Comparison of ENCODE assay signal across 1 cellular context in the genomic region with DNA sequence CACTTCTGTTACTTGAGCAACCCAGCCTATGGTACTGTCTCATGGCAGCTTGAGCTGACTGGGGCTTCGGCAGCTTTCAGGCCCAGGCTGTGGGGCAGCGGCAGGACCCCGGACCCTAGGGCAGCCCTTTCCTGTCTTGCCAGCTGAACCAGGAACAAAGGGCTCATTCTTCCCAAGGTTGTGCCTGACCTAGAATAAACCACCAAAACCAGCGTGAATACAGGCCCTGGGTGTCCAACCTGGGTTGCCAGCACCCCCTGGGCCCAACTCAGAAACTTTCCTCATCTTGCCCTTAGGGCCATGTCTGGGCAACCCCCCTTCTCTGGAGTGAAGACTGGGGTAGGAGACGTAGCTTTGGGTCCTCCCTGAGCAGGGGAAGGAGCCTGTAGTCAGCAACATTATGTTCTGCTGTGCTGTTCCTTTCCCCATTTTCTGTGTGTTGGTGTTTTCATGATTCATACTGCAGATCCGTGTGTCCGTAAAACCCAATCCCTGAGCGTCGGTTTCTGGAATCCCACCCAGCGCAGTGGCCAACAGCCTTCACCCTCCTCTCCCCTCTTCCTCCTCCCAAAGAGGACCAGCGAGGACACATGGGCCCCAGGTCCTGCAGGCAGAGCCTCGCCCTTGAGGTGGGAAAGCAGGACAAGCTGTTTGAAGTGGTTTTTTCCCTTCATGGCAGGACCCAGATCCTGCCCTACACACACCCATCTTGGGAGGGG.
TF ChIP-seq lines count a peak whose summit lies in the region.

No MANE protein-coding gene starts in this region.

TF ChIP-seq in HepG2, 621 proteins besides CTCF, POLR2A, EP300 and RAD21 (continued from another document and continues in another):
- TF ChIP-seq, protein P1, sequence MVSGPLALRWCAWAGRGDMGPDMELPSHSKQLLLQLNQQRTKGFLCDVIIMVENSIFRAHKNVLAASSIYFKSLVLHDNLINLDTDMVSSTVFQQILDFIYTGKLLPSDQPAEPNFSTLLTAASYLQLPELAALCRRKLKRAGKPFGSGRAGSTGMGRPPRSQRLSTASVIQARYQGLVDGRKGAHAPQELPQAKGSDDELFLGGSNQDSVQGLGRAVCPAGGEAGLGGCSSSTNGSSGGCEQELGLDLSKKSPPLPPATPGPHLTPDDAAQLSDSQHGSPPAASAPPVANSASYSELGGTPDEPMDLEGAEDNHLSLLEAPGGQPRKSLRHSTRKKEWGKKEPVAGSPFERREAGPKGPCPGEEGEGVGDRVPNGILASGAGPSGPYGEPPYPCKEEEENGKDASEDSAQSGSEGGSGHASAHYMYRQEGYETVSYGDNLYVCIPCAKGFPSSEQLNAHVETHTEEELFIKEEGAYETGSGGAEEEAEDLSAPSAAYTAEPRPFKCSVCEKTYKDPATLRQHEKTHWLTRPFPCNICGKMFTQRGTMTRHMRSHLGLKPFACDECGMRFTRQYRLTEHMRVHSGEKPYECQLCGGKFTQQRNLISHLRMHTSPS (CRISPR knock-in tag; IDR thresholded peaks at IDR 0.05; ENCODE audit: low read depth) = peak; percentile 74
- TF ChIP-seq RXRA (CRISPR knock-in tag; IDR thresholded peaks at IDR 0.05) = peak; percentile 58
- TF ChIP-seq ZNF343 (CRISPR knock-in tag; IDR thresholded peaks at IDR 0.05) = 0 out of 2 replicates have a peak, but pooled peaks have one; percentile 55
- TF ChIP-seq ZBTB7B (CRISPR knock-in tag; IDR thresholded peaks at IDR 0.05) = peak; percentile 79; the same call in 1 of the 2 replicates
- no peak for TF ChIP-seq ZNF605 (CRISPR knock-in tag; IDR thresholded peaks at IDR 0.05)
- TF ChIP-seq HNF4A (CRISPR knock-in tag; IDR thresholded peaks at IDR 0.05) = peak; percentile 63
- TF ChIP-seq, protein P2, sequence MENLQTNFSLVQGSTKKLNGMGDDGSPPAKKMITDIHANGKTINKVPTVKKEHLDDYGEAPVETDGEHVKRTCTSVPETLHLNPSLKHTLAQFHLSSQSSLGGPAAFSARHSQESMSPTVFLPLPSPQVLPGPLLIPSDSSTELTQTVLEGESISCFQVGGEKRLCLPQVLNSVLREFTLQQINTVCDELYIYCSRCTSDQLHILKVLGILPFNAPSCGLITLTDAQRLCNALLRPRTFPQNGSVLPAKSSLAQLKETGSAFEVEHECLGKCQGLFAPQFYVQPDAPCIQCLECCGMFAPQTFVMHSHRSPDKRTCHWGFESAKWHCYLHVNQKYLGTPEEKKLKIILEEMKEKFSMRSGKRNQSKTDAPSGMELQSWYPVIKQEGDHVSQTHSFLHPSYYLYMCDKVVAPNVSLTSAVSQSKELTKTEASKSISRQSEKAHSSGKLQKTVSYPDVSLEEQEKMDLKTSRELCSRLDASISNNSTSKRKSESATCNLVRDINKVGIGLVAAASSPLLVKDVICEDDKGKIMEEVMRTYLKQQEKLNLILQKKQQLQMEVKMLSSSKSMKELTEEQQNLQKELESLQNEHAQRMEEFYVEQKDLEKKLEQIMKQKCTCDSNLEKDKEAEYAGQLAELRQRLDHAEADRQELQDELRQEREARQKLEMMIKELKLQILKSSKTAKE (CRISPR knock-in tag; IDR thresholded peaks at IDR 0.05; ENCODE audit: borderline replicate concordance) = no peak
- TF ChIP-seq, protein P3, sequence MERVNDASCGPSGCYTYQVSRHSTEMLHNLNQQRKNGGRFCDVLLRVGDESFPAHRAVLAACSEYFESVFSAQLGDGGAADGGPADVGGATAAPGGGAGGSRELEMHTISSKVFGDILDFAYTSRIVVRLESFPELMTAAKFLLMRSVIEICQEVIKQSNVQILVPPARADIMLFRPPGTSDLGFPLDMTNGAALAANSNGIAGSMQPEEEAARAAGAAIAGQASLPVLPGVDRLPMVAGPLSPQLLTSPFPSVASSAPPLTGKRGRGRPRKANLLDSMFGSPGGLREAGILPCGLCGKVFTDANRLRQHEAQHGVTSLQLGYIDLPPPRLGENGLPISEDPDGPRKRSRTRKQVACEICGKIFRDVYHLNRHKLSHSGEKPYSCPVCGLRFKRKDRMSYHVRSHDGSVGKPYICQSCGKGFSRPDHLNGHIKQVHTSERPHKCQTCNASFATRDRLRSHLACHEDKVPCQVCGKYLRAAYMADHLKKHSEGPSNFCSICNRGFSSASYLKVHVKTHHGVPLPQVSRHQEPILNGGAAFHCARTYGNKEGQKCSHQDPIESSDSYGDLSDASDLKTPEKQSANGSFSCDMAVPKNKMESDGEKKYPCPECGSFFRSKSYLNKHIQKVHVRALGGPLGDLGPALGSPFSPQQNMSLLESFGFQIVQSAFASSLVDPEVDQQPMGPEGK (CRISPR knock-in tag; IDR thresholded peaks at IDR 0.05) = peak; percentile 57
- TF ChIP-seq HNF4G (IDR thresholded peaks at IDR 0.05; ENCODE audit: borderline replicate concordance, low read depth, low read length) = 0 out of 2 replicates have a peak, but pooled peaks have one; percentile 22
- no peak for TF ChIP-seq HNF4G (CRISPR knock-in tag; IDR thresholded peaks at IDR 0.05; ENCODE audit: borderline replicate concordance, low read depth)
- no peak for TF ChIP-seq TOE1 (CRISPR knock-in tag; IDR thresholded peaks at IDR 0.05)
- no peak for TF ChIP-seq ZFP36L1 (CRISPR knock-in tag; IDR thresholded peaks at IDR 0.05)
- TF ChIP-seq FOXO1 (CRISPR knock-in tag; IDR thresholded peaks at IDR 0.05) = peak; percentile 43; the same call in 1 of the 2 replicates
- TF ChIP-seq, protein P4, sequence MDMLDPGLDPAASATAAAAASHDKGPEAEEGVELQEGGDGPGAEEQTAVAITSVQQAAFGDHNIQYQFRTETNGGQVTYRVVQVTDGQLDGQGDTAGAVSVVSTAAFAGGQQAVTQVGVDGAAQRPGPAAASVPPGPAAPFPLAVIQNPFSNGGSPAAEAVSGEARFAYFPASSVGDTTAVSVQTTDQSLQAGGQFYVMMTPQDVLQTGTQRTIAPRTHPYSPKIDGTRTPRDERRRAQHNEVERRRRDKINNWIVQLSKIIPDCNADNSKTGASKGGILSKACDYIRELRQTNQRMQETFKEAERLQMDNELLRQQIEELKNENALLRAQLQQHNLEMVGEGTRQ (IDR thresholded peaks at IDR 0.05; ENCODE audit: low read depth, low read length) = no peak
- TF ChIP-seq, protein P4 (CRISPR knock-in tag; IDR thresholded peaks at IDR 0.05; ENCODE audit: borderline replicate concordance) = no peak
- 0 out of 2 replicates have a peak, but pooled peaks have one; percentile 16 for TF ChIP-seq ZNF12 (CRISPR knock-in tag; IDR thresholded peaks at IDR 0.05)
- 0 out of 2 replicates have a peak, but pooled peaks have one; percentile 5 for TF ChIP-seq CEBPG (CRISPR knock-in tag; IDR thresholded peaks at IDR 0.05)
- TF ChIP-seq, protein P5, sequence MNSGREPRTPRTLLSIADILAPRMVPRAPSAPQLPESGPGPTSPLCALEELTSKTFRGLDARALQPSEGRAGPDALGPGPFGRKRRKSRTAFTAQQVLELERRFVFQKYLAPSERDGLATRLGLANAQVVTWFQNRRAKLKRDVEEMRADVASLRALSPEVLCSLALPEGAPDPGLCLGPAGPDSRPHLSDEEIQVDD (CRISPR knock-in tag; IDR thresholded peaks at IDR 0.05; ENCODE audit: borderline replicate concordance) = no peak
- TF ChIP-seq, protein P6, sequence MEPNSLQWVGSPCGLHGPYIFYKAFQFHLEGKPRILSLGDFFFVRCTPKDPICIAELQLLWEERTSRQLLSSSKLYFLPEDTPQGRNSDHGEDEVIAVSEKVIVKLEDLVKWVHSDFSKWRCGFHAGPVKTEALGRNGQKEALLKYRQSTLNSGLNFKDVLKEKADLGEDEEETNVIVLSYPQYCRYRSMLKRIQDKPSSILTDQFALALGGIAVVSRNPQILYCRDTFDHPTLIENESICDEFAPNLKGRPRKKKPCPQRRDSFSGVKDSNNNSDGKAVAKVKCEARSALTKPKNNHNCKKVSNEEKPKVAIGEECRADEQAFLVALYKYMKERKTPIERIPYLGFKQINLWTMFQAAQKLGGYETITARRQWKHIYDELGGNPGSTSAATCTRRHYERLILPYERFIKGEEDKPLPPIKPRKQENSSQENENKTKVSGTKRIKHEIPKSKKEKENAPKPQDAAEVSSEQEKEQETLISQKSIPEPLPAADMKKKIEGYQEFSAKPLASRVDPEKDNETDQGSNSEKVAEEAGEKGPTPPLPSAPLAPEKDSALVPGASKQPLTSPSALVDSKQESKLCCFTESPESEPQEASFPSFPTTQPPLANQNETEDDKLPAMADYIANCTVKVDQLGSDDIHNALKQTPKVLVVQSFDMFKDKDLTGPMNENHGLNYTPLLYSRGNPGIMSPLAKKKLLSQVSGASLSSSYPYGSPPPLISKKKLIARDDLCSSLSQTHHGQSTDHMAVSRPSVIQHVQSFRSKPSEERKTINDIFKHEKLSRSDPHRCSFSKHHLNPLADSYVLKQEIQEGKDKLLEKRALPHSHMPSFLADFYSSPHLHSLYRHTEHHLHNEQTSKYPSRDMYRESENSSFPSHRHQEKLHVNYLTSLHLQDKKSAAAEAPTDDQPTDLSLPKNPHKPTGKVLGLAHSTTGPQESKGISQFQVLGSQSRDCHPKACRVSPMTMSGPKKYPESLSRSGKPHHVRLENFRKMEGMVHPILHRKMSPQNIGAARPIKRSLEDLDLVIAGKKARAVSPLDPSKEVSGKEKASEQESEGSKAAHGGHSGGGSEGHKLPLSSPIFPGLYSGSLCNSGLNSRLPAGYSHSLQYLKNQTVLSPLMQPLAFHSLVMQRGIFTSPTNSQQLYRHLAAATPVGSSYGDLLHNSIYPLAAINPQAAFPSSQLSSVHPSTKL (CRISPR knock-in tag; IDR thresholded peaks at IDR 0.05) = peak; percentile 47; the same call in 1 of the 2 replicates
- TF ChIP-seq, protein P7, sequence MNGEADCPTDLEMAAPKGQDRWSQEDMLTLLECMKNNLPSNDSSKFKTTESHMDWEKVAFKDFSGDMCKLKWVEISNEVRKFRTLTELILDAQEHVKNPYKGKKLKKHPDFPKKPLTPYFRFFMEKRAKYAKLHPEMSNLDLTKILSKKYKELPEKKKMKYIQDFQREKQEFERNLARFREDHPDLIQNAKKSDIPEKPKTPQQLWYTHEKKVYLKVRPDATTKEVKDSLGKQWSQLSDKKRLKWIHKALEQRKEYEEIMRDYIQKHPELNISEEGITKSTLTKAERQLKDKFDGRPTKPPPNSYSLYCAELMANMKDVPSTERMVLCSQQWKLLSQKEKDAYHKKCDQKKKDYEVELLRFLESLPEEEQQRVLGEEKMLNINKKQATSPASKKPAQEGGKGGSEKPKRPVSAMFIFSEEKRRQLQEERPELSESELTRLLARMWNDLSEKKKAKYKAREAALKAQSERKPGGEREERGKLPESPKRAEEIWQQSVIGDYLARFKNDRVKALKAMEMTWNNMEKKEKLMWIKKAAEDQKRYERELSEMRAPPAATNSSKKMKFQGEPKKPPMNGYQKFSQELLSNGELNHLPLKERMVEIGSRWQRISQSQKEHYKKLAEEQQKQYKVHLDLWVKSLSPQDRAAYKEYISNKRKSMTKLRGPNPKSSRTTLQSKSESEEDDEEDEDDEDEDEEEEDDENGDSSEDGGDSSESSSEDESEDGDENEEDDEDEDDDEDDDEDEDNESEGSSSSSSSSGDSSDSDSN (CRISPR knock-in tag; IDR thresholded peaks at IDR 0.05) = peak; percentile 59
- TF ChIP-seq ZNF20 (CRISPR knock-in tag; IDR thresholded peaks at IDR 0.05) = no peak
- TF ChIP-seq, protein P8, sequence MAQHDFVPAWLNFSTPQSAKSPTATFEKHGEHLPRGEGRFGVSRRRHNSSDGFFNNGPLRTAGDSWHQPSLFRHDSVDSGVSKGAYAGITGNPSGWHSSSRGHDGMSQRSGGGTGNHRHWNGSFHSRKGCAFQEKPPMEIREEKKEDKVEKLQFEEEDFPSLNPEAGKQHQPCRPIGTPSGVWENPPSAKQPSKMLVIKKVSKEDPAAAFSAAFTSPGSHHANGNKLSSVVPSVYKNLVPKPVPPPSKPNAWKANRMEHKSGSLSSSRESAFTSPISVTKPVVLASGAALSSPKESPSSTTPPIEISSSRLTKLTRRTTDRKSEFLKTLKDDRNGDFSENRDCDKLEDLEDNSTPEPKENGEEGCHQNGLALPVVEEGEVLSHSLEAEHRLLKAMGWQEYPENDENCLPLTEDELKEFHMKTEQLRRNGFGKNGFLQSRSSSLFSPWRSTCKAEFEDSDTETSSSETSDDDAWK (CRISPR knock-in tag; IDR thresholded peaks at IDR 0.05) = no peak
- TF ChIP-seq SAP130 (CRISPR knock-in tag; IDR thresholded peaks at IDR 0.05; ENCODE audit: low read depth) = peak; percentile 45; the same call in 1 of the 2 replicates
- TF ChIP-seq SOX13 (IDR thresholded peaks at IDR 0.05) = no peak
- TF ChIP-seq SOX13 (CRISPR knock-in tag; conservative IDR thresholded peaks at IDR 0.05 in 1 of 2, IDR thresholded peaks at IDR 0.05 in 1 of 2) = peak in 1 of 2 experiments; percentile 34; a peak in 1 of 4 replicates
- TF ChIP-seq, protein P9, sequence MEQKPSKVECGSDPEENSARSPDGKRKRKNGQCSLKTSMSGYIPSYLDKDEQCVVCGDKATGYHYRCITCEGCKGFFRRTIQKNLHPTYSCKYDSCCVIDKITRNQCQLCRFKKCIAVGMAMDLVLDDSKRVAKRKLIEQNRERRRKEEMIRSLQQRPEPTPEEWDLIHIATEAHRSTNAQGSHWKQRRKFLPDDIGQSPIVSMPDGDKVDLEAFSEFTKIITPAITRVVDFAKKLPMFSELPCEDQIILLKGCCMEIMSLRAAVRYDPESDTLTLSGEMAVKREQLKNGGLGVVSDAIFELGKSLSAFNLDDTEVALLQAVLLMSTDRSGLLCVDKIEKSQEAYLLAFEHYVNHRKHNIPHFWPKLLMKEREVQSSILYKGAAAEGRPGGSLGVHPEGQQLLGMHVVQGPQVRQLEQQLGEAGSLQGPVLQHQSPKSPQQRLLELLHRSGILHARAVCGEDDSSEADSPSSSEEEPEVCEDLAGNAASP (CRISPR knock-in tag; IDR thresholded peaks at IDR 0.05; ENCODE audit: borderline replicate concordance) = 0 out of 2 replicates have a peak, but pooled peaks have one; percentile 19
- TF ChIP-seq, protein P10, sequence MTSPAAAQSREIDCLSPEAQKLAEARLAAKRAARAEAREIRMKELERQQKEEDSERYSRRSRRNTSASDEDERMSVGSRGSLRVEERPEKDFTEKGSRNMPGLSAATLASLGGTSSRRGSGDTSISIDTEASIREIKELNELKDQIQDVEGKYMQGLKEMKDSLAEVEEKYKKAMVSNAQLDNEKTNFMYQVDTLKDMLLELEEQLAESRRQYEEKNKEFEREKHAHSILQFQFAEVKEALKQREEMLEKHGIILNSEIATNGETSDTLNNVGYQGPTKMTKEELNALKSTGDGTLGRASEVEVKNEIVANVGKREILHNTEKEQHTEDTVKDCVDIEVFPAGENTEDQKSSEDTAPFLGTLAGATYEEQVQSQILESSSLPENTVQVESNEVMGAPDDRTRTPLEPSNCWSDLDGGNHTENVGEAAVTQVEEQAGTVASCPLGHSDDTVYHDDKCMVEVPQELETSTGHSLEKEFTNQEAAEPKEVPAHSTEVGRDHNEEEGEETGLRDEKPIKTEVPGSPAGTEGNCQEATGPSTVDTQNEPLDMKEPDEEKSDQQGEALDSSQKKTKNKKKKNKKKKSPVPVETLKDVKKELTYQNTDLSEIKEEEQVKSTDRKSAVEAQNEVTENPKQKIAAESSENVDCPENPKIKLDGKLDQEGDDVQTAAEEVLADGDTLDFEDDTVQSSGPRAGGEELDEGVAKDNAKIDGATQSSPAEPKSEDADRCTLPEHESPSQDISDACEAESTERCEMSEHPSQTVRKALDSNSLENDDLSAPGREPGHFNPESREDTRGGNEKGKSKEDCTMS (CRISPR knock-in tag; conservative IDR thresholded peaks at IDR 0.05) = no peak
- no peak for TF ChIP-seq FLYWCH1 (CRISPR knock-in tag; IDR thresholded peaks at IDR 0.05)
- TF ChIP-seq SALL2 (CRISPR knock-in tag; IDR thresholded peaks at IDR 0.05) = peak; percentile 48; the same call in 1 of the 2 replicates
- 0 out of 2 replicates have a peak, but pooled peaks have one; percentile 28 for TF ChIP-seq PHF8 (CRISPR knock-in tag; IDR thresholded peaks at IDR 0.05)
